9 cellular contexts compared by ENCODE assay signal in the genomic region with DNA sequence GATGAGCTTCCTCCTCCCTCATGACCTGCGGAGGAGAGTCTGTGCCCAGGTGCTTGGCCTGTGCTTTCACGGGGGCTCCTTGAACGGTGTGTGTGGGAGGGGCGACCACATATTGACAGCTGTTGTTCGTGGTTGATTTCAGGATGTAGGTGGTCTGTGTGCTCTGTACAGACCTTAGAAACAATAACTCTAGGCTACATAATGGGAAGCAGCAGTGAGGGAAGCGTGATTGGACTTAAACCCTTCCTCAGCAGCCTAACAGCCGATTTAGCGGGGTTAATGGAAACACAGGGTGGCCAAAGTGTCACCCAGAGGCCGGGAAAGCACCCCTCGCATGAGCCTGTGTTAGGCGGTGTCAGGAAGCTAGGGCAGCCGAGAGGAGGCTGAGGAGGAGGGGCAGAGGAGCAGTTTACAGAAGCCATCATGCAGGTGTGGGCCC. TPM values are rescaled to one million over a fixed set of nuclear protein-coding genes. Genes with fewer than 3 reads are reported as not detected.
A peak's percentile ranks its signal among the peaks of the same experiment; 100 is the strongest.
DNase-seq lines count a peak whose midpoint lies in the region; ATAC-seq and TF ChIP-seq lines count a peak whose summit lies in the region.
"Had no signal": no experiment of that assay in that cellular context is flagged by ENCODE, and none has a peak within 500 bp of the region (broad histone marks: within the 10 kb centered on the region; RNA-seq: fewer than 3 reads in every experiment).

No MANE protein-coding gene starts in this region.

- CTCF ChIA-PET in activated CD8-positive, alpha-beta T cell treated with anti-CD3 and anti-CD28 coated beads, Interleukin-2, amount 10 ng/mL, durations not matched to agents 7 days and 5 days (lab: Charles Lee) = interaction anchor here (1.1 to 6.8 kb wide), 7 partner anchors 7 to 924 kb away, joined by 3 to 40 read pairs (median 5); partner anchors contain the start of genes B3GALNT2 and RBM34

- H3K27ac Mint-ChIP-seq in activated CD8-positive, alpha-beta T cell treated with anti-CD3 and anti-CD28 coated beads, Interleukin-2, amount 10 ng/mL, durations not matched to agents 7 days and 5 days = peak overlapping the region; percentile 66
- H3K27ac Mint-ChIP-seq in natural killer cell treated with Interleukin-12 subunit alpha and Interleukin-12 subunit beta and Interleukin-15 and Interleukin-18, amount 100 ng/mL, for 72 hours = peak overlapping the region in 1 of 2 donors; percentile 83

- DNase-seq in activated CD8-positive, alpha-beta T cell treated with anti-CD3 and anti-CD28 coated beads, Interleukin-2, amount 10 ng/mL, durations not matched to agents 7 days and 5 days = peak; percentile 61
- no peak for DNase-seq in natural killer cell treated with Interleukin-12 subunit alpha and Interleukin-12 subunit beta and Interleukin-15 and Interleukin-18, amount 100 ng/mL, for 72 hours (ENCODE audit: low spot score)
- DNase-seq in dedifferentiated amniotic fluid mesenchymal stem cell (ENCODE audit: extremely low spot score) = no peak
- DNase-seq: NCI-H748 treated with DMSO at 0.1 percent for 48 hours had no signal

- POLR2A ChIA-PET in activated CD8-positive, alpha-beta T cell treated with anti-CD3 and anti-CD28 coated beads, Interleukin-2, amount 10 ng/mL, durations not matched to agents 7 days and 5 days (lab: Charles Lee) = interaction anchor here (0.6 to 1.5 kb wide), 3 partner anchors 15 to 263 kb away, joined by 3 to 5 read pairs (median 3); partner anchors contain the start of gene RBM34

- no peaks in the 10 kb centered on the region for H3K27me3 Mint-ChIP-seq in activated CD8-positive, alpha-beta T cell treated with anti-CD3 and anti-CD28 coated beads, Interleukin-2, amount 10 ng/mL, durations not matched to agents 7 days and 5 days (ENCODE audit: low read depth)
- no peaks in the 10 kb centered on the region for H3K27me3 Mint-ChIP-seq in natural killer cell treated with Interleukin-12 subunit alpha and Interleukin-12 subunit beta and Interleukin-15 and Interleukin-18, amount 100 ng/mL, for 72 hours

- H3K4me1 Mint-ChIP-seq in activated CD8-positive, alpha-beta T cell treated with anti-CD3 and anti-CD28 coated beads, Interleukin-2, amount 10 ng/mL, durations not matched to agents 7 days and 5 days (ENCODE audit: low read depth) = peaks cover 27% of the 10 kb centered on the region
- H3K4me1 Mint-ChIP-seq in natural killer cell treated with Interleukin-12 subunit alpha and Interleukin-12 subunit beta and Interleukin-15 and Interleukin-18, amount 100 ng/mL, for 72 hours (ENCODE audit: low read depth in 2 of 2) = peaks cover 15 to 24% of the 10 kb centered on the region in 2 donors

- peak; percentile 68 for ATAC-seq in GM18909 (IDR thresholded peaks at IDR 0.05; ENCODE audit: poor library complexity, unreplicated experiment)
- ATAC-seq in HG02973 (IDR thresholded peaks at IDR 0.05; ENCODE audit: unreplicated experiment) = peak; percentile 59
- peak; percentile 85 for ATAC-seq in activated CD8-positive, alpha-beta T cell treated with anti-CD3 and anti-CD28 coated beads, Interleukin-2, amount 10 ng/mL, durations not matched to agents 7 days and 5 days
- ATAC-seq in natural killer cell treated with Interleukin-12 subunit alpha and Interleukin-12 subunit beta and Interleukin-15 and Interleukin-18, amount 100 ng/mL, for 72 hours = peak; percentile 76 to 82
- ATAC-seq in SK-N-SH treated with all-trans-retinoic acid at 6 μM for 48 hours = no peak
- ATAC-seq in GM18873 (IDR thresholded peaks at IDR 0.05; ENCODE audit: low FRiP score, unreplicated experiment) = no peak
- ATAC-seq in GM19324 (IDR thresholded peaks at IDR 0.05; ENCODE audit: low FRiP score, unreplicated experiment) = no peak

- H3K36me3 Mint-ChIP-seq in activated CD8-positive, alpha-beta T cell treated with anti-CD3 and anti-CD28 coated beads, Interleukin-2, amount 10 ng/mL, durations not matched to agents 7 days and 5 days (ENCODE audit: low read depth) = peaks cover 3% of the 10 kb centered on the region
- no peaks in the 10 kb centered on the region for H3K36me3 Mint-ChIP-seq in natural killer cell treated with Interleukin-12 subunit alpha and Interleukin-12 subunit beta and Interleukin-15 and Interleukin-18, amount 100 ng/mL, for 72 hours

- peak overlapping the region; percentile 50 for H3K4me3 Mint-ChIP-seq in activated CD8-positive, alpha-beta T cell treated with anti-CD3 and anti-CD28 coated beads, Interleukin-2, amount 10 ng/mL, durations not matched to agents 7 days and 5 days
- H3K4me3 Mint-ChIP-seq in natural killer cell treated with Interleukin-12 subunit alpha and Interleukin-12 subunit beta and Interleukin-15 and Interleukin-18, amount 100 ng/mL, for 72 hours = peak overlapping the region; percentile 26

- no peaks in the 10 kb centered on the region for H3K9me3 Mint-ChIP-seq in activated CD8-positive, alpha-beta T cell treated with anti-CD3 and anti-CD28 coated beads, Interleukin-2, amount 10 ng/mL, durations not matched to agents 7 days and 5 days (ENCODE audit: insufficient read depth)
- no peaks in the 10 kb centered on the region for H3K9me3 Mint-ChIP-seq in natural killer cell treated with Interleukin-12 subunit alpha and Interleukin-12 subunit beta and Interleukin-15 and Interleukin-18, amount 100 ng/mL, for 72 hours

TF ChIP-seq in SK-N-SH treated with all-trans-retinoic acid at 6 μM for 48 hours, 23 proteins besides CTCF, POLR2A, EP300 and RAD21 (continues in another document):
- no peak for TF ChIP-seq CSDC2 (CRISPR knock-in tag; IDR thresholded peaks at IDR 0.05)
- no peak for TF ChIP-seq ZFP3 (CRISPR knock-in tag; IDR thresholded peaks at IDR 0.05)
- no peak for TF ChIP-seq CSRNP3 (CRISPR knock-in tag; IDR thresholded peaks at IDR 0.05)
- no peak for TF ChIP-seq TCF4 (CRISPR knock-in tag; IDR thresholded peaks at IDR 0.05; ENCODE audit: borderline replicate concordance)
- TF ChIP-seq RARB (CRISPR knock-in tag; IDR thresholded peaks at IDR 0.05) = no peak
- TF ChIP-seq BACH2 (CRISPR knock-in tag; IDR thresholded peaks at IDR 0.05; ENCODE audit: borderline replicate concordance) = no peak
- TF ChIP-seq ZNF565 (CRISPR knock-in tag; conservative IDR thresholded peaks at IDR 0.05; ENCODE audit: low read depth) = no peak
- no peak for TF ChIP-seq SNAI2 (CRISPR knock-in tag; IDR thresholded peaks at IDR 0.05)
- TF ChIP-seq ZNF70 (CRISPR knock-in tag; IDR thresholded peaks at IDR 0.05) = no peak
- no peak for TF ChIP-seq ESRRG (CRISPR knock-in tag; IDR thresholded peaks at IDR 0.05)
- no peak for TF ChIP-seq OSR1 (CRISPR knock-in tag; IDR thresholded peaks at IDR 0.05)
- no peak for TF ChIP-seq TSHZ2 (CRISPR knock-in tag; IDR thresholded peaks at IDR 0.05)
- no peak for TF ChIP-seq TOX (CRISPR knock-in tag; IDR thresholded peaks at IDR 0.05; ENCODE audit: borderline replicate concordance)
- no peak for TF ChIP-seq ZC3H10 (CRISPR knock-in tag; IDR thresholded peaks at IDR 0.05)
- no peak for TF ChIP-seq GLIS3 (CRISPR knock-in tag; IDR thresholded peaks at IDR 0.05)
- TF ChIP-seq, protein P1, sequence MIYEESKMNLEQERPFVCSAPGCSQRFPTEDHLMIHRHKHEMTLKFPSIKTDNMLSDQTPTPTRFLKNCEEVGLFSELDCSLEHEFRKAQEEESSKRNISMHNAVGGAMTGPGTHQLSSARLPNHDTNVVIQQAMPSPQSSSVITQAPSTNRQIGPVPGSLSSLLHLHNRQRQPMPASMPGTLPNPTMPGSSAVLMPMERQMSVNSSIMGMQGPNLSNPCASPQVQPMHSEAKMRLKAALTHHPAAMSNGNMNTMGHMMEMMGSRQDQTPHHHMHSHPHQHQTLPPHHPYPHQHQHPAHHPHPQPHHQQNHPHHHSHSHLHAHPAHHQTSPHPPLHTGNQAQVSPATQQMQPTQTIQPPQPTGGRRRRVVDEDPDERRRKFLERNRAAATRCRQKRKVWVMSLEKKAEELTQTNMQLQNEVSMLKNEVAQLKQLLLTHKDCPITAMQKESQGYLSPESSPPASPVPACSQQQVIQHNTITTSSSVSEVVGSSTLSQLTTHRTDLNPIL (CRISPR knock-in tag; IDR thresholded peaks at IDR 0.05; ENCODE audit: low read depth) = no peak

RNA-seq across cellular contexts. Expression of gene TBCE, which starts 56.0 kb away (rescaled TPM):
- 10 to 100 TPM; 28.1 to 31.9 TPM for total RNA-seq in activated CD8-positive, alpha-beta T cell treated with anti-CD3 and anti-CD28 coated beads, Interleukin-2, amount 10 ng/mL, durations not matched to agents 7 days and 5 days
- 10 to 100 TPM; 34.0 to 40.9 TPM for total RNA-seq in natural killer cell treated with Interleukin-12 subunit alpha and Interleukin-12 subunit beta and Interleukin-15 and Interleukin-18, amount 100 ng/mL, for 72 hours

Comparison
In these comparisons a context has a peak if more than half of its experiments do, and no peak if none do; other contexts are left out.
1. ATAC-seq: peak in GM18909 (single experiment), HG02973 (single experiment), activated CD8-positive, alpha-beta T cell treated with anti-CD3 and anti-CD28 coated beads, Interleukin-2, amount 10 ng/mL, durations not matched to agents 7 days and 5 days (single experiment) and natural killer cell treated with Interleukin-12 subunit alpha and Interleukin-12 subunit beta and Interleukin-15 and Interleukin-18, amount 100 ng/mL, for 72 hours (2 of 2); none in SK-N-SH treated with all-trans-retinoic acid at 6 μM for 48 hours (single experiment), GM18873 (single experiment) and GM19324 (single experiment).